Comparison of ENCODE assay signal across 1 cellular context in the genomic region with DNA sequence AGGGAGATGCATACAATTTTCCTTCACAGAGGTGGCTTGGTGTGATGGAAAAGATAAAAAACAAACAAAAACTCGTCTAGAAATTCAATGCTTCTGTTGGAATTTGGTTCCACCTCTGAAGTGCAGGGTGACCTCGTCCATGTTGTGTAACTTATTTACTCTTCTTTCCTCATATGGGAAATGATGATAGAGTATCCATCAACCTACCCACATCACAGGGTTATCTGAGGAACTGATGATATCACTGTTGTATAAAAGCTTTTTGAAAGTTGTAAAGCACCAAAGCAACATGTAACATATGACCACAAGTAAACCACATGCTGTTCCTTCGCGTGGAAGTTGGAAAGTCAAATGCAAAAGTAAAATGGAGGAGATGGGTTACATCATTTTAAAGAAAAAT.
A peak's percentile ranks its signal among the peaks of the same experiment; 100 is the strongest.
TF ChIP-seq lines count a peak whose summit lies in the region.

No MANE protein-coding gene starts in this region.

TF ChIP-seq in HepG2, 621 proteins besides CTCF, POLR2A, EP300 and RAD21 (continued from another document and continues in another):
- TF ChIP-seq PATZ1 (CRISPR knock-in tag; IDR thresholded peaks at IDR 0.05) (peak; percentile 37; the same call in 1 of the 2 replicates), HDAC6 (IDR thresholded peaks at IDR 0.05; ENCODE audit: low read depth, low read length) (no peak), FOXK2 (IDR thresholded peaks at IDR 0.05) (no peak), ATF2 (CRISPR knock-in tag; IDR thresholded peaks at IDR 0.05) (peak; percentile 92; the same call in 1 of the 2 replicates), PHF5A (CRISPR knock-in tag; IDR thresholded peaks at IDR 0.05; ENCODE audit: low read depth, unreplicated experiment) (peak; percentile 78), ZNF768 (CRISPR knock-in tag; IDR thresholded peaks at IDR 0.05) (no peak), ZNF580 (CRISPR knock-in tag; IDR thresholded peaks at IDR 0.05; ENCODE audit: borderline replicate concordance, low read depth) (no peak), SOX5 (CRISPR knock-in tag; IDR thresholded peaks at IDR 0.05; ENCODE audit: borderline replicate concordance) (peak; percentile 87), ZNF503 (CRISPR knock-in tag; IDR thresholded peaks at IDR 0.05) (peak; percentile 61; the same call in 1 of the 2 replicates), POGZ (CRISPR knock-in tag; IDR thresholded peaks at IDR 0.05) (peak; percentile 94), ATF7-NPFF (CRISPR knock-in tag; IDR thresholded peaks at IDR 0.05; ENCODE audit: low read depth) (no peak), ZNF577 (CRISPR knock-in tag; IDR thresholded peaks at IDR 0.05; ENCODE audit: borderline replicate concordance, low read depth) (no peak), KAT8 (CRISPR knock-in tag; IDR thresholded peaks at IDR 0.05) (peak; percentile 83), FOXA3 (CRISPR knock-in tag; IDR thresholded peaks at IDR 0.05) (peak; percentile 99), FIP1L1 (IDR thresholded peaks at IDR 0.05; ENCODE audit: borderline replicate concordance, insufficient read depth, low read depth, low read length) (no peak), NFAT5 (CRISPR knock-in tag; IDR thresholded peaks at IDR 0.05) (no peak), TIGD3 (CRISPR knock-in tag; IDR thresholded peaks at IDR 0.05; ENCODE audit: borderline replicate concordance) (no peak), ZNF317 (CRISPR knock-in tag; IDR thresholded peaks at IDR 0.05) (peak; percentile 69; the same call in 1 of the 2 replicates), LCORL (IDR thresholded peaks at IDR 0.05) (peak; percentile 68; the same call in 1 of the 2 replicates), LCORL (CRISPR knock-in tag; IDR thresholded peaks at IDR 0.05) (peak; percentile 59; the same call in 1 of the 2 replicates), TRIM24 (CRISPR knock-in tag; IDR thresholded peaks at IDR 0.05) (peak; percentile 97), YY1 (IDR thresholded peaks at IDR 0.05; ENCODE audit: insufficient read depth, insufficient replicate concordance, low read depth, low read length) (peak; percentile 23), RNF2 (conservative IDR thresholded peaks at IDR 0.05; ENCODE audit: low read depth) (peak; percentile 35; the same call in 1 of the 2 replicates), ZNF552 (CRISPR knock-in tag; IDR thresholded peaks at IDR 0.05; ENCODE audit: borderline replicate concordance) (no peak), NKX3-1 (CRISPR knock-in tag; IDR thresholded peaks at IDR 0.05) (no peak), THAP7 (CRISPR knock-in tag; IDR thresholded peaks at IDR 0.05) (no peak), MLX (CRISPR knock-in tag; IDR thresholded peaks at IDR 0.05) (0 out of 2 replicates have a peak, but pooled peaks have one; percentile 38), ZBTB1 (CRISPR knock-in tag; IDR thresholded peaks at IDR 0.05; ENCODE audit: borderline replicate concordance) (no peak), ZNF10 (CRISPR knock-in tag; IDR thresholded peaks at IDR 0.05; ENCODE audit: borderline replicate concordance, low read depth) (no peak)
- TF ChIP-seq, protein P1, sequence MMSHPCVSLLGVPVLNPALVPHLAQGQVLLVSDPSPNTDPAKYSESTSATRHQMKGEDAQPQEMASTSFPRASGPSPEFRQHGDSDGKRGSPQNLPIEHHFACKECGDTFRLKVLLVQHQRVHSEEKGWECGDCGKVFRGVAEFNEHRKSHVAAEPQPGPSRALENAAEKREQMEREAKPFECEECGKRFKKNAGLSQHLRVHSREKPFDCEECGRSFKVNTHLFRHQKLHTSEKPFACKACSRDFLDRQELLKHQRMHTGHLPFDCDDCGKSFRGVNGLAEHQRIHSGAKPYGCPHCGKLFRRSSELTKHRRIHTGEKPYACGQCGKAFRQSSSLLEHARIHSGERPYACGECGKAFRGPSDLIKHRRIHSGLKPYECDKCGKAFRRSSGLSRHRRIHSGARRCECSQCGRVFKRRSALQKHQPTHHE (CRISPR knock-in tag; IDR thresholded peaks at IDR 0.05; ENCODE audit: borderline replicate concordance): peak; percentile 74; the same call in 1 of the 2 replicates
- TF ChIP-seq, protein P2, sequence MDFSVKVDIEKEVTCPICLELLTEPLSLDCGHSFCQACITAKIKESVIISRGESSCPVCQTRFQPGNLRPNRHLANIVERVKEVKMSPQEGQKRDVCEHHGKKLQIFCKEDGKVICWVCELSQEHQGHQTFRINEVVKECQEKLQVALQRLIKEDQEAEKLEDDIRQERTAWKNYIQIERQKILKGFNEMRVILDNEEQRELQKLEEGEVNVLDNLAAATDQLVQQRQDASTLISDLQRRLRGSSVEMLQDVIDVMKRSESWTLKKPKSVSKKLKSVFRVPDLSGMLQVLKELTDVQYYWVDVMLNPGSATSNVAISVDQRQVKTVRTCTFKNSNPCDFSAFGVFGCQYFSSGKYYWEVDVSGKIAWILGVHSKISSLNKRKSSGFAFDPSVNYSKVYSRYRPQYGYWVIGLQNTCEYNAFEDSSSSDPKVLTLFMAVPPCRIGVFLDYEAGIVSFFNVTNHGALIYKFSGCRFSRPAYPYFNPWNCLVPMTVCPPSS (IDR thresholded peaks at IDR 0.05): no peak
- TF ChIP-seq, protein P3, sequence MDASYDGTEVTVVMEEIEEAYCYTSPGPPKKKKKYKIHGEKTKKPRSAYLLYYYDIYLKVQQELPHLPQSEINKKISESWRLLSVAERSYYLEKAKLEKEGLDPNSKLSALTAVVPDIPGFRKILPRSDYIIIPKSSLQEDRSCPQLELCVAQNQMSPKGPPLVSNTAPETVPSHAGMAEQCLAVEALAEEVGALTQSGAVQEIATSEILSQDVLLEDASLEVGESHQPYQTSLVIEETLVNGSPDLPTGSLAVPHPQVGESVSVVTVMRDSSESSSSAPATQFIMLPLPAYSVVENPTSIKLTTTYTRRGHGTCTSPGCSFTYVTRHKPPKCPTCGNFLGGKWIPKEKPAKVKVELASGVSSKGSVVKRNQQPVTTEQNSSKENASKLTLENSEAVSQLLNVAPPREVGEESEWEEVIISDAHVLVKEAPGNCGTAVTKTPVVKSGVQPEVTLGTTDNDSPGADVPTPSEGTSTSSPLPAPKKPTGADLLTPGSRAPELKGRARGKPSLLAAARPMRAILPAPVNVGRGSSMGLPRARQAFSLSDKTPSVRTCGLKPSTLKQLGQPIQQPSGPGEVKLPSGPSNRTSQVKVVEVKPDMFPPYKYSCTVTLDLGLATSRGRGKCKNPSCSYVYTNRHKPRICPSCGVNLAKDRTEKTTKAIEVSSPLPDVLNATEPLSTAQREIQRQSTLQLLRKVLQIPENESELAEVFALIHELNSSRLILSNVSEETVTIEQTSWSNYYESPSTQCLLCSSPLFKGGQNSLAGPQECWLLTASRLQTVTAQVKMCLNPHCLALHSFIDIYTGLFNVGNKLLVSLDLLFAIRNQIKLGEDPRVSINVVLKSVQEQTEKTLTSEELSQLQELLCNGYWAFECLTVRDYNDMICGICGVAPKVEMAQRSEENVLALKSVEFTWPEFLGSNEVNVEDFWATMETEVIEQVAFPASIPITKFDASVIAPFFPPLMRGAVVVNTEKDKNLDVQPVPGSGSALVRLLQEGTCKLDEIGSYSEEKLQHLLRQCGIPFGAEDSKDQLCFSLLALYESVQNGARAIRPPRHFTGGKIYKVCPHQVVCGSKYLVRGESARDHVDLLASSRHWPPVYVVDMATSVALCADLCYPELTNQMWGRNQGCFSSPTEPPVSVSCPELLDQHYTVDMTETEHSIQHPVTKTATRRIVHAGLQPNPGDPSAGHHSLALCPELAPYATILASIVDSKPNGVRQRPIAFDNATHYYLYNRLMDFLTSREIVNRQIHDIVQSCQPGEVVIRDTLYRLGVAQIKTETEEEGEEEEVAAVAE (CRISPR knock-in tag; IDR thresholded peaks at IDR 0.05; ENCODE audit: borderline replicate concordance): 0 out of 2 replicates have a peak, but pooled peaks have one; percentile 50
